In the genomic region with DNA sequence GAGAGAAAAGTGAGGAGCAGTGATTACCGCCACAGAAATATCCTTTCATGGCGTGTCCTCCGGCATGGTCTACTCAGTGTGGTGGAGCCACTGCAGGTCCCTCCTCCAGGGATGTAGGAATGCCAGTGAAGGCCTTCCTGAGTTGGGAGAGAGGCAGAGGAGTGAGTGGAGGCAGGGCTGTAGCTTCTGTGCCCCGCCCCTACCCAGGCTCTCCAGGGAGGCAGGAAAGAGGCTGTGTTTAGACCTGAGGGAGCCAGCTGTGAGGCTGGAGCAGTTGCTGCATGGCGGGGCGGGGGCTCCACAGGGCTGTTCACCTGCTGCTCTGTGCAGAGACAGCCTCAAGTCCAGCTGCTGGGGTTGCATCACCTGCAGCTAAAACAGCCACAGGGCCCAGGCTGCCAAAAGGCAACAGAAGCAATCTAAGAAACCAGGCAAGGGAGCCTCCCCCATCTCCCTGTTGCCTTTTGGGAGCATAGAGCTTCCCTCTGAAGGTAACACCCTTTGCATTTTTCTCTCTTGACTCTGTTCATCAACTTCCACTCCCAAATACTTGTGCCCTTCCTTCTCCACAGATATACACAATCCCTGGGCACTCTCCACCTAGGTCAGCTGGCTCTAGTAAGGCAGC, we compare ENCODE assay signal across 6 cellular contexts. TPM values are rescaled to one million over a fixed set of nuclear protein-coding genes. Genes with fewer than 3 reads are reported as not detected.
DNase-seq lines count a peak whose midpoint lies in the region; ATAC-seq and TF ChIP-seq lines count a peak whose summit lies in the region.

No MANE protein-coding gene starts in this region.

- intact Hi-C loops in mammary epithelial cell (cut with micrococcal nuclease): no loop called here

- no peaks in the 10 kb centered on the region for H3K36me3 ChIP-seq in mammary epithelial cell (ENCODE audit: insufficient read depth, low read length)

- no peaks in the 10 kb centered on the region for H3K27me3 ChIP-seq in mammary epithelial cell (ENCODE audit: insufficient read depth, low read length)

- H3K9ac ChIP-seq in mammary epithelial cell (ENCODE audit: insufficient read depth, low read length): no peak overlapping the region

- ATAC-seq in GM21786 (IDR thresholded peaks at IDR 0.05; ENCODE audit: unreplicated experiment): no peak

- H3K4me1 ChIP-seq in mammary epithelial cell (ENCODE audit: insufficient read depth, low read length): peaks cover 39% of the 10 kb centered on the region

- peak; percentile 34 for DNase-seq in LoVo (ENCODE audit: low spot score)
- peak; percentile 51 for DNase-seq in mammary epithelial cell
- no peak for DNase-seq in foreskin melanocyte
- DNase-seq in activated CD4-positive, alpha-beta T cell treated with anti-CD3 and anti-CD28 coated beads for 4 hours: no peak

- H3K4me3 ChIP-seq in mammary epithelial cell (replicated peaks in 1 of 3; ENCODE audit: insufficient read depth in 1 of 3, low read depth in 2 of 3, low read length in 3 of 3): no peak overlapping the region

- in situ Hi-C loops in mammary epithelial cell (cut with MboI; ENCODE audit: low sequenced_read_pairs in 2 of 2): no loop called here

- no peaks in the 10 kb centered on the region for H3K9me3 ChIP-seq in mammary epithelial cell (replicated peaks; ENCODE audit: insufficient read depth, low read length)

- TF ChIP-seq CTCF in 22Rv1 (IDR thresholded peaks at IDR 0.05) (no peak), mammary epithelial cell (conservative IDR thresholded peaks at IDR 0.05 in 1 of 2, IDR thresholded peaks at IDR 0.05 in 1 of 2; ENCODE audit: extremely low read depth in 1 of 2, insufficient read depth in 1 of 2, low read depth in 1 of 2, low read length in 2 of 2) (no peak)

- CTCF ChIA-PET in mammary epithelial cell (lab: Charles Lee; ENCODE audit: low non-redundant PET): interaction anchor here (1.0 kb wide), 1 partner anchor 15 kb away, joined by 3 read pairs; no protein-coding TSS in a partner anchor

- H2AFZ ChIP-seq in mammary epithelial cell (ENCODE audit: low read depth, low read length): peak overlapping the region; percentile 77

- H3K27ac ChIP-seq in 22Rv1 (peak overlapping the region; percentile 48), mammary epithelial cell (ENCODE audit: insufficient read depth, low read depth, low read length) (peak overlapping the region; percentile 17)

- H4K20me1 ChIP-seq in mammary epithelial cell (ENCODE audit: insufficient read depth, low read length): no peaks in the 10 kb centered on the region

- no TSS peak for BruUV-seq in mammary epithelial cell (replicated peaks; lab: Mats Ljungman, UMichigan)

- dilution Hi-C loops in mammary epithelial cell (cut with HindIII; ENCODE audit: low sequenced_read_pairs): no loop called here

- 67% methylated on average over 5 of the region's 6 CpGs for WGBS in mammary epithelial cell (ENCODE audit: low coverage, missing lambda C conversion rate)

- H3K4me2 ChIP-seq in mammary epithelial cell (ENCODE audit: insufficient read depth, low read depth, low read length): peak overlapping the region; percentile 13

- no peaks in the 10 kb centered on the region for H3K79me2 ChIP-seq in mammary epithelial cell (ENCODE audit: insufficient read depth, low read length)

RNA-seq across cellular contexts. Expression of gene ANXA9, which starts 0.8 kb away (rescaled TPM):
- total RNA-seq in mammary epithelial cell: 1 to 10 TPM in 1 of 2 donors, under 1 TPM in 1; 0.67 to 1.5 TPM
- polyA plus RNA-seq in mammary epithelial cell: 1.1 TPM
- not detected for polyA minus RNA-seq in mammary epithelial cell

RNA-seq across cellular contexts. Expression of gene CERS2, which starts 6.7 kb away (rescaled TPM):
- 100 to 1,000 TPM; 113 to 169 TPM for total RNA-seq in mammary epithelial cell
- polyA plus RNA-seq in mammary epithelial cell: 145 TPM
- 269 TPM for polyA minus RNA-seq in mammary epithelial cell

RNA-seq across cellular contexts. Expression of gene MINDY1, which starts 25.4 kb away (rescaled TPM):
- total RNA-seq in mammary epithelial cell: 10 to 100 TPM; 17.6 to 30.2 TPM
- polyA plus RNA-seq in mammary epithelial cell: 16.5 TPM
- 37.4 TPM for polyA minus RNA-seq in mammary epithelial cell

RNA-seq across cellular contexts. Expression of gene PRUNE1, which starts 27.0 kb away (rescaled TPM):
- total RNA-seq in mammary epithelial cell: 10 to 100 TPM in 1 of 2 donors, 1 to 10 TPM in 1; 9.4 to 16.3 TPM
- 12.2 TPM for polyA plus RNA-seq in mammary epithelial cell
- polyA minus RNA-seq in mammary epithelial cell: 31.7 TPM

RNA-seq across cellular contexts. Expression of gene BNIPL, which starts 55.1 kb away (rescaled TPM):
- under 1 TPM; 0.17 to 0.47 TPM for total RNA-seq in mammary epithelial cell
- 0.42 TPM for polyA plus RNA-seq in mammary epithelial cell
- not detected for polyA minus RNA-seq in mammary epithelial cell

Comparison
In these comparisons a context has a peak if more than half of its experiments do, and no peak if none do; other contexts are left out.
1. DNase-seq: peak in LoVo (single experiment) and mammary epithelial cell (single experiment); none in foreskin melanocyte (single experiment) and activated CD4-positive, alpha-beta T cell treated with anti-CD3 and anti-CD28 coated beads for 4 hours (0 of 2).